Comparison of ENCODE assay signal across 16 cellular contexts in the genomic region with DNA sequence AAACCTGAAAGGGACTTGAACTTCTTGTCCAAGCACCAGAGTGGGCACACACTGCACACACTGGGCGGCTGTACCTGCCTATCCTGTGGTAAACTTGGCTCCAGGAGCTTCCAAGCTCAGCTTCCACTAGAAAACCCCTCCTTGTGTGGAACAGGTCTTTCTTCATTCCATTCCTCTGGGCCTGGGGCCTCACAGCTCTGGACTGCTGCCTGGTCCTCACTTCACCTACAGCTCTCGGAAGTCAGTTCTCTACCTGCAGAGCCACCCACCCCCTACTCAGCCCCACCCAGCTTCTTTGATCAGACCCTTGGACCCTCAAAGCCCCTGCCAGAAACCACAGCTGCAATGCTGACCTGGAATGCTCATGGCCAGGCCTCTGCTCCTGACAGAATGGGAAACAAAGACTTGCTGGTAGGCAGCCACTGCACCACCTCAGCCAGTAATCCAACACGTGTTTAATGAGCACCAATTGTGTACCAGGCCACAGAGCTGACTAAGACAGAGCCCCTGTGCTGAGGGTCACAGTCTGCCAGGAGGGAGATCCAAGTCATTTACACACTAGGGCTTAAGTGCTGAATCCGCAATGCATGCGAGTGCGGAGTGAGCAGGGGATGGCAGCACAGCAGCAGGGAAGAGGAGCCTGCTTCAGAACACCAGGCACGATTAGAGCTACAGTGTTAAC. TPM values are rescaled to one million over a fixed set of nuclear protein-coding genes. Genes with fewer than 3 reads are reported as not detected.
A peak's percentile ranks its signal among the peaks of the same experiment; 100 is the strongest.
DNase-seq lines count a peak whose midpoint lies in the region; ATAC-seq, FAIRE-seq and TF ChIP-seq lines count a peak whose summit lies in the region.
"Had no signal": no experiment of that assay in that cellular context is flagged by ENCODE, and none has a peak within 500 bp of the region (broad histone marks: within the 10 kb centered on the region; RNA-seq: fewer than 3 reads in every experiment).

No MANE protein-coding gene starts in this region.

- H3K4me3 ChIP-seq in K562 (no peak overlapping the region), lung (no peak overlapping the region)
- H3K4me3 ChIP-seq: MG63, tibial artery had no signal

- H3K4me1 ChIP-seq in K562 (replicated peaks in 1 of 2; ENCODE audit: control insufficient read depth in 2 of 2, insufficient read depth in 2 of 2, low read length in 2 of 2) (peaks cover 13 to 73% of the 10 kb centered on the region in 2 experiments), lung (ENCODE audit: control insufficient read depth in 2 of 2, insufficient read depth in 2 of 2, low read length in 2 of 2) (peaks cover 0 to 33% of the 10 kb centered on the region in 2 donors)

- TF ChIP-seq EP300 in K562 (IDR thresholded peaks at IDR 0.05; ENCODE audit: low read length) = no peak

- POLR2A ChIA-PET in K562 (lab: Yijun Ruan, JAX) = interaction anchor here (0.6 to 13.6 kb wide), 10 partner anchors 8 to 734 kb away, joined by 3 to 247 read pairs (median 5); a partner anchor contains a TSS

- peaks cover 62% of the 10 kb centered on the region for H3K79me2 ChIP-seq in K562 (ENCODE audit: control insufficient read depth, insufficient read depth, low read length)

- intact Hi-C loops in K562 (cut with micrococcal nuclease) = loop anchor here (5.0 to 10.0 kb wide), 3 partner anchors 33 to 175 kb away; a partner anchor contains a TSS

- H3K36me3 ChIP-seq in K562 (ENCODE audit: control insufficient read depth, insufficient read depth, low read length) (peaks cover 60% of the 10 kb centered on the region), lung (ENCODE audit: control insufficient read depth in 2 of 2, insufficient read depth in 2 of 2, low read length in 2 of 2) (peaks cover 0 to 14% of the 10 kb centered on the region in 2 donors)

- 89% methylated on average over 7 of the region's 7 CpGs for WGBS in K562 (ENCODE audit: insufficient coverage, low coverage, missing lambda C conversion rate)
- WGBS in lung, 2 donors = 73 to 85% methylated on average over 7 of the region's 7 CpGs

- no TSS peak for BruUV-seq in K562 (replicated peaks; lab: Mats Ljungman, UMichigan)

- in situ Hi-C loops in K562 (cut with MboI) = no loop called here

- no peak overlapping the region for H3K27ac Mint-ChIP-seq in activated CD8-positive, alpha-beta memory T cell treated with anti-CD3 and anti-CD28 coated beads, Interleukin-2, amount 10 ng/mL, durations not matched to agents 7 days and 5 days
- peak overlapping the region; percentile 99 for H3K27ac Mint-ChIP-seq in type B pancreatic cell
- no peak overlapping the region for H3K27ac Mint-ChIP-seq in endothelial cell (ENCODE audit: unreplicated experiment)

- H3K9me3 ChIP-seq in K562 (replicated peaks; ENCODE audit: control insufficient read depth, insufficient read depth, low read depth, low read length) (peaks cover 5% of the 10 kb centered on the region; the same call in 1 of the 2 replicates), lung (ENCODE audit: control insufficient read depth in 2 of 2, insufficient read depth in 1 of 2, low read length in 1 of 2) (no peaks in the 10 kb centered on the region)
- H3K9me3 ChIP-seq: MG63, tibial artery had no signal

- H3K9me1 ChIP-seq in K562 (ENCODE audit: control insufficient read depth, insufficient read depth, low read length) = peaks cover 21% of the 10 kb centered on the region

- H3K36me3 Mint-ChIP-seq in activated CD8-positive, alpha-beta memory T cell treated with anti-CD3 and anti-CD28 coated beads, Interleukin-2, amount 10 ng/mL, durations not matched to agents 7 days and 5 days = peaks cover 16% of the 10 kb centered on the region
- peaks cover 16% of the 10 kb centered on the region for H3K36me3 Mint-ChIP-seq in type B pancreatic cell
- H3K36me3 Mint-ChIP-seq in endothelial cell (ENCODE audit: low read depth, unreplicated experiment) = peaks cover 21% of the 10 kb centered on the region

- CTCF ChIA-PET in activated CD8-positive, alpha-beta memory T cell treated with anti-CD3 and anti-CD28 coated beads, Interleukin-2, amount 10 ng/mL, durations not matched to agents 7 days and 5 days (lab: Charles Lee) = no interaction called here
- CTCF ChIA-PET in K562 (lab: Yijun Ruan, JAX; ENCODE audit: low intra/inter-chr PET ratio) = interaction anchor here (0.5 kb wide), 1 partner anchor 102 kb away, joined by 3 read pairs; no protein-coding TSS in a partner anchor

- TF ChIP-seq CTCF in K562 (IDR thresholded peaks at IDR 0.05 in 2 of 3, conservative IDR thresholded peaks at IDR 0.05 in 1 of 3; ENCODE audit: insufficient read depth in 2 of 3, low read depth in 1 of 3, low read length in 3 of 3) = no peak
- TF ChIP-seq CTCF in lung (IDR thresholded peaks at IDR 0.05; ENCODE audit: control extremely low read depth, extremely low read depth) = no peak
- no peak for TF ChIP-seq CTCF in type B pancreatic cell (conservative IDR thresholded peaks at IDR 0.05)
- no peak for TF ChIP-seq CTCF in endothelial cell (IDR thresholded peaks at IDR 0.05; ENCODE audit: unreplicated experiment)

- no peaks in the 10 kb centered on the region for H3K27me3 ChIP-seq in K562 (ENCODE audit: control insufficient read depth in 2 of 2, insufficient read depth in 2 of 2, low read length in 2 of 2)
- no peaks in the 10 kb centered on the region for H3K27me3 ChIP-seq in lung (ENCODE audit: control insufficient read depth, insufficient read depth)
- H3K27me3 ChIP-seq: MG63, tibial artery had no signal

- no peak overlapping the region for H3K4me2 ChIP-seq in K562 (ENCODE audit: insufficient read depth, low read length)

- H3K4me3 Mint-ChIP-seq in activated CD8-positive, alpha-beta memory T cell treated with anti-CD3 and anti-CD28 coated beads, Interleukin-2, amount 10 ng/mL, durations not matched to agents 7 days and 5 days = no peak overlapping the region
- H3K4me3 Mint-ChIP-seq in type B pancreatic cell (peak overlapping the region; percentile 82), endothelial cell (ENCODE audit: unreplicated experiment) (no peak overlapping the region)
- H3K4me3 Mint-ChIP-seq: T-cell had no signal

- no peak for TF ChIP-seq POLR2A in K562 (conservative IDR thresholded peaks at IDR 0.05)

- no peak for ATAC-seq in activated CD8-positive, alpha-beta memory T cell treated with anti-CD3 and anti-CD28 coated beads, Interleukin-2, amount 10 ng/mL, durations not matched to agents 7 days and 5 days
- ATAC-seq in K562 (no peak), lung (ENCODE audit: insufficient read depth, low FRiP score) (no peak), GM21423 (IDR thresholded peaks at IDR 0.05; ENCODE audit: unreplicated experiment) (no peak)
- ATAC-seq: T-cell had no signal

- peak; percentile 53 for DNase-seq in activated CD8-positive, alpha-beta memory T cell treated with anti-CD3 and anti-CD28 coated beads, Interleukin-2, amount 50 U/mL, for 48 hours
- DNase-seq in activated CD8-positive, alpha-beta memory T cell treated with anti-CD3 and anti-CD28 coated beads, Interleukin-2, amount 10 ng/mL, durations not matched to agents 7 days and 5 days = no peak
- DNase-seq in K562 (ENCODE audit: extremely low read depth in 1 of 4, low spot score in 3 of 4) (no peak), lung (ENCODE audit: low spot score) (peak; percentile 86), type B pancreatic cell (ENCODE audit: extremely low spot score, unreplicated experiment) (no peak), endothelial cell (ENCODE audit: low spot score) (no peak)
- no peak for DNase-seq in activated effector memory CD4-positive, alpha-beta T cell treated with Interleukin-2 at 50 U/mL for 16 hours
- DNase-seq: activated CD4-positive, alpha-beta T cell treated with anti-CD3 and anti-CD28 coated beads, Interleukin-2, amount 50 U/mL, for 1 hour; activated gamma-delta T cell treated with Interleukin-2 at 50 U/mL for 16 hours; DMS 273 treated with DMSO at 0.1 percent for 48 hours; MG63; NCI-H2227 treated with DMSO at 0.1 percent for 48 hours; T-cell; tibial artery had no signal

- H3K4me1 Mint-ChIP-seq in activated CD8-positive, alpha-beta memory T cell treated with anti-CD3 and anti-CD28 coated beads, Interleukin-2, amount 10 ng/mL, durations not matched to agents 7 days and 5 days = peaks cover 22% of the 10 kb centered on the region
- H3K4me1 Mint-ChIP-seq in type B pancreatic cell (ENCODE audit: unreplicated experiment) (peaks cover 42% of the 10 kb centered on the region), endothelial cell (ENCODE audit: unreplicated experiment) (peaks cover 17% of the 10 kb centered on the region)

- peak overlapping the region in 1 of 2 experiments; percentile 63; a peak in 2 of 4 replicates for H3K9ac ChIP-seq in K562 (ENCODE audit: insufficient read depth in 1 of 2, low read depth in 2 of 2, low read length in 2 of 2)

- no peak for FAIRE-seq in K562 (lab: Jason Lieb, UNC)

- no peaks in the 10 kb centered on the region for H3K27me3 Mint-ChIP-seq in activated CD8-positive, alpha-beta memory T cell treated with anti-CD3 and anti-CD28 coated beads, Interleukin-2, amount 10 ng/mL, durations not matched to agents 7 days and 5 days
- no peaks in the 10 kb centered on the region for H3K27me3 Mint-ChIP-seq in type B pancreatic cell
- peaks cover 15% of the 10 kb centered on the region for H3K27me3 Mint-ChIP-seq in endothelial cell (ENCODE audit: unreplicated experiment)
- H3K27me3 Mint-ChIP-seq: T-cell had no signal

- H4K20me1 ChIP-seq in K562 (replicated peaks; ENCODE audit: control insufficient read depth, insufficient read depth, low read length) = peaks cover 48% of the 10 kb centered on the region; the same call in 1 of the 2 replicates

- H3K9me3 Mint-ChIP-seq in activated CD8-positive, alpha-beta memory T cell treated with anti-CD3 and anti-CD28 coated beads, Interleukin-2, amount 10 ng/mL, durations not matched to agents 7 days and 5 days (ENCODE audit: low read depth) = no peaks in the 10 kb centered on the region
- H3K9me3 Mint-ChIP-seq in type B pancreatic cell (no peaks in the 10 kb centered on the region), endothelial cell (ENCODE audit: unreplicated experiment) (no peaks in the 10 kb centered on the region)
- H3K9me3 Mint-ChIP-seq: T-cell had no signal

- TF ChIP-seq RAD21 in K562 (CRISPR knock-in tag; conservative IDR thresholded peaks at IDR 0.05 in 1 of 2, IDR thresholded peaks at IDR 0.05 in 1 of 2) = no peak

- no peak overlapping the region for H2AFZ ChIP-seq in K562 (ENCODE audit: low read depth, low read length)

- no peak overlapping the region for H3K27ac ChIP-seq in K562 (ENCODE audit: extremely low read depth, low read depth, low read length)
- peak overlapping the region in 1 of 2 donors; percentile 80 for H3K27ac ChIP-seq in lung (ENCODE audit: low read depth in 1 of 2, low read length in 1 of 2)
- H3K27ac ChIP-seq: HL-60, tibial artery had no signal

RNA-seq across cellular contexts. Expression of a gene that starts 4.7 kb away (rescaled TPM):
- 10 to 100 TPM; 13.7 to 14.7 TPM for total RNA-seq in activated CD8-positive, alpha-beta memory T cell treated with anti-CD3 and anti-CD28 coated beads, Interleukin-2, amount 10 ng/mL, durations not matched to agents 7 days and 5 days
- total RNA-seq in K562 (2011; cell fraction: chromatin; rRNA removed; ENCODE audit: low replicate concordance) = 5.3 and 21.3 TPM in 2 replicates
- total RNA-seq in K562 (2011; cell fraction: nucleolus; rRNA removed) = 21.8 and 25.5 TPM in 2 replicates
- 7.3 and 7.8 TPM in 2 replicates for total RNA-seq in K562 (2011; cell fraction: nucleoplasm; rRNA removed)
- total RNA-seq in K562 (2014; rRNA removed) (48.9 and 69.1 TPM in 2 replicates), K562 (2014; rRNA removed; fragmentation: Illumina TruSeq; extraction: Trizol) (0.57 and 0.84 TPM in 2 replicates), K562 (2015; rRNA removed; fragmentation: Illumina TruSeq; extraction: Trizol) (17.8 and 20.6 TPM in 2 replicates), K562 (2021) (50.5 and 55.3 TPM in 2 replicates), lung (1 to 10 TPM; 4.5 to 9.3 TPM), type B pancreatic cell (ENCODE audit: low replicate concordance) (7.5 and 7.7 TPM in 2 replicates), endothelial cell (ENCODE audit: unreplicated experiment) (3.7 TPM)
- polyA plus RNA-seq in K562 (2011; rRNA removed) (10.2 and 35.0 TPM in 2 replicates), K562 (2014; fragmentation: Illumina TruSeq; extraction: Trizol) (1.9 and 18.0 TPM in 2 replicates), K562 (2014; fragmentation: Nextera tagmentation; extraction: Ambion mirVana) (1 to 10 TPM in 1 of 2 experiments, under 1 TPM in 1; 0.56 to 3.5 TPM), K562 (2014; rRNA removed) (40.7 and 41.3 TPM in 2 replicates), lung (1 to 10 TPM; 5.1 to 8.3 TPM)
- polyA plus RNA-seq in K562 (2011; cell fraction: cytosol; rRNA removed) = 37.2 and 43.8 TPM in 2 replicates
- polyA plus RNA-seq in K562 (2011; cell fraction: nucleus; rRNA removed) = 33.2 and 43.3 TPM in 2 replicates
- polyA plus RNA-seq in K562 (2012) = 42.2 and 62.2 TPM in 2 replicates
- 2.8 and 3.7 TPM in 2 replicates for polyA minus RNA-seq in K562 (2011; rRNA and poly(A)+ RNA removed)
- 13.2 and 33.0 TPM in 2 replicates for polyA minus RNA-seq in K562 (2011; cell fraction: cytosol; rRNA and poly(A)+ RNA removed)
- polyA minus RNA-seq in K562 (2011; cell fraction: nucleus; rRNA and poly(A)+ RNA removed) = 12.0 and 14.3 TPM in 2 replicates

RNA-seq across cellular contexts. Expression of a gene that starts 4.7 kb away (rescaled TPM):
- total RNA-seq in activated CD8-positive, alpha-beta memory T cell treated with anti-CD3 and anti-CD28 coated beads, Interleukin-2, amount 10 ng/mL, durations not matched to agents 7 days and 5 days = 10 to 100 TPM; 12.8 to 15.9 TPM
- 82.4 and 192 TPM in 2 replicates for total RNA-seq in K562 (2011; cell fraction: chromatin; rRNA removed; ENCODE audit: low replicate concordance)
- total RNA-seq in K562 (2011; cell fraction: nucleolus; rRNA removed) = 134 and 166 TPM in 2 replicates
- 107 and 110 TPM in 2 replicates for total RNA-seq in K562 (2011; cell fraction: nucleoplasm; rRNA removed)
- 32.5 and 42.0 TPM in 2 replicates for total RNA-seq in K562 (2014; rRNA removed)
- 16.3 and 19.8 TPM in 2 replicates for total RNA-seq in K562 (2014; rRNA removed; fragmentation: Illumina TruSeq; extraction: Trizol)
- 26.2 and 28.8 TPM in 2 replicates for total RNA-seq in K562 (2015; rRNA removed; fragmentation: Illumina TruSeq; extraction: Trizol)
- total RNA-seq in K562 (2021) = 75.4 and 75.5 TPM in 2 replicates
- polyA plus RNA-seq in K562 (2011; rRNA removed) = 32.7 and 82.6 TPM in 2 replicates
- polyA plus RNA-seq in K562 (2011; cell fraction: cytosol; rRNA removed) = 68.8 and 74.9 TPM in 2 replicates
- 124 and 157 TPM in 2 replicates for polyA plus RNA-seq in K562 (2011; cell fraction: nucleus; rRNA removed)
- 40.3 and 56.9 TPM in 2 replicates for polyA plus RNA-seq in K562 (2012)
- 39.2 and 40.1 TPM in 2 replicates for polyA plus RNA-seq in K562 (2014; fragmentation: Illumina TruSeq; extraction: Trizol)
- polyA plus RNA-seq in K562 (2014; fragmentation: Nextera tagmentation; extraction: Ambion mirVana) = 10 to 100 TPM; 23.6 to 33.7 TPM
- polyA plus RNA-seq in K562 (2014; rRNA removed) = 28.2 and 31.2 TPM in 2 replicates
- polyA minus RNA-seq in K562 (2011; rRNA and poly(A)+ RNA removed) = 49.5 and 66.5 TPM in 2 replicates
- polyA minus RNA-seq in K562 (2011; cell fraction: cytosol; rRNA and poly(A)+ RNA removed) = 31.7 and 46.0 TPM in 2 replicates
- 42.7 and 85.4 TPM in 2 replicates for polyA minus RNA-seq in K562 (2011; cell fraction: nucleus; rRNA and poly(A)+ RNA removed)
- total RNA-seq in lung = 10 to 100 TPM; 11.4 to 22.7 TPM
- 10 to 100 TPM in 1 of 2 donors, 1 to 10 TPM in 1; 7.4 to 11.7 TPM for polyA plus RNA-seq in lung
- 28.8 and 39.1 TPM in 2 replicates for total RNA-seq in type B pancreatic cell (ENCODE audit: low replicate concordance)
- total RNA-seq in endothelial cell (ENCODE audit: unreplicated experiment) = 20.3 TPM

Comparison
In these comparisons a context has a peak if more than half of its experiments do, and no peak if none do; other contexts are left out.
1. DNase-seq: peak in activated CD8-positive, alpha-beta memory T cell treated with anti-CD3 and anti-CD28 coated beads, Interleukin-2, amount 50 U/mL, for 48 hours (single experiment) and lung (single experiment); none in activated CD8-positive, alpha-beta memory T cell treated with anti-CD3 and anti-CD28 coated beads, Interleukin-2, amount 10 ng/mL, durations not matched to agents 7 days and 5 days (single experiment), K562 (0 of 4), type B pancreatic cell (single experiment), endothelial cell (single experiment) and activated effector memory CD4-positive, alpha-beta T cell treated with Interleukin-2 at 50 U/mL for 16 hours (single experiment).